In the genomic region with DNA sequence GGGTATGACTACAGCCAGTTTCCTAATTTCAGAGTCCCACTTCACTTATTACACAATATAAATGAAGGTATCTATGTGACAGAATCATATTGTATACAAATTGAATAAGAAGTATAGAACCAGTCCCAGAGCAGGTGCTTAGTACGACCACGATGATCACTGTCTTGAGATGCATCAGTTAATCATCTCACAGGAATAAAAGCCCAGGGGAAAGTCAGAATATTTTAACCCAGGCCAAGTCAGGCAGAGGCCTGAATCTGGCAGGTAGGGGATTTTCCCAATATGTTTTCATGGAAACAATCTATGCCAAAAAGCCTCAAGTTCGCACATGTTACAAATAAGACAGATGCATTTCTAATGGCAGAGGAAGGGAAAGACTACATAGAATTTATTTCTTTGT, we compare ENCODE assay signal across 16 cellular contexts.
DNase-seq lines count a peak whose midpoint lies in the region; ATAC-seq and TF ChIP-seq lines count a peak whose summit lies in the region.
"Had no signal": no experiment of that assay in that cellular context is flagged by ENCODE, and none has a peak within 500 bp of the region (broad histone marks: within the 10 kb centered on the region; RNA-seq: fewer than 3 reads in every experiment).

No MANE protein-coding gene starts in this region.

- peak; percentile 41 for ATAC-seq in stimulated activated naive CD8-positive, alpha-beta T cell treated with anti-CD3 and anti-CD28 coated beads, Interleukin-15, amount 100 ng/mL, for 72 hours
- no peak for ATAC-seq in stimulated activated naive CD8-positive, alpha-beta T cell treated with anti-CD3 and anti-CD28 coated beads, Interleukin-15, Interleukin-2, amounts not matched to agents 100 U/mL and 50 U/mL, for 24 hours
- ATAC-seq in activated T-helper 17 cell treated with anti-CD3 and anti-CD28 coated beads, Interleukin-2, amount 50 U/mL, for 72 hours (replicated peaks): peak; percentile 46
- ATAC-seq in foreskin keratinocyte (peak; percentile 67), GM18502 (IDR thresholded peaks at IDR 0.05; ENCODE audit: poor library complexity, unreplicated experiment) (no peak)
- ATAC-seq: A549; CD8-positive, alpha-beta T cell; HepG2 had no signal

- no peaks in the 10 kb centered on the region for H3K27me3 ChIP-seq in foreskin keratinocyte
- H3K27me3 ChIP-seq: BE2C had no signal

- H3K27ac ChIP-seq in foreskin keratinocyte: peak overlapping the region; percentile 80
- H3K27ac ChIP-seq: A549, C4-2B had no signal

- H3K9me3 Mint-ChIP-seq in stimulated activated naive CD8-positive, alpha-beta T cell treated with anti-CD3 and anti-CD28 coated beads, Interleukin-15, amount 100 ng/mL, for 72 hours: peaks cover 0 to 6% of the 10 kb centered on the region in 2 donors
- peaks cover 3% of the 10 kb centered on the region for H3K9me3 Mint-ChIP-seq in activated T-helper 17 cell treated with anti-CD3 and anti-CD28 coated beads, Interleukin-2, amount 50 U/mL, for 72 hours

- H3K27me3 Mint-ChIP-seq in stimulated activated naive CD8-positive, alpha-beta T cell treated with anti-CD3 and anti-CD28 coated beads, Interleukin-15, amount 100 ng/mL, for 72 hours: no peaks in the 10 kb centered on the region
- H3K27me3 Mint-ChIP-seq in activated T-helper 17 cell treated with anti-CD3 and anti-CD28 coated beads, Interleukin-2, amount 50 U/mL, for 72 hours: no peaks in the 10 kb centered on the region

- H3K4me1 ChIP-seq in foreskin keratinocyte: peaks cover 9% of the 10 kb centered on the region
- H3K4me1 ChIP-seq: A549, BE2C, HAP-1 had no signal

- H3K4me3 Mint-ChIP-seq in stimulated activated naive CD8-positive, alpha-beta T cell treated with anti-CD3 and anti-CD28 coated beads, Interleukin-15, amount 100 ng/mL, for 72 hours: no peak overlapping the region
- peak overlapping the region; percentile 75 for H3K4me3 Mint-ChIP-seq in activated T-helper 17 cell treated with anti-CD3 and anti-CD28 coated beads, Interleukin-2, amount 50 U/mL, for 72 hours
- H3K4me3 Mint-ChIP-seq: CD8-positive, alpha-beta T cell had no signal

- peaks cover 40% of the 10 kb centered on the region for H3K4me1 Mint-ChIP-seq in stimulated activated naive CD8-positive, alpha-beta T cell treated with anti-CD3 and anti-CD28 coated beads, Interleukin-15, amount 100 ng/mL, for 72 hours
- peaks cover 21% of the 10 kb centered on the region for H3K4me1 Mint-ChIP-seq in activated T-helper 17 cell treated with anti-CD3 and anti-CD28 coated beads, Interleukin-2, amount 50 U/mL, for 72 hours

- no peak for TF ChIP-seq CTCF in foreskin keratinocyte (conservative IDR thresholded peaks at IDR 0.05)

- no peak for DNase-seq in stimulated activated naive CD8-positive, alpha-beta T cell treated with anti-CD3 and anti-CD28 coated beads, Interleukin-15, amount 100 ng/mL, for 72 hours
- no peak for DNase-seq in stimulated activated naive CD8-positive, alpha-beta T cell treated with anti-CD3 and anti-CD28 coated beads, Interleukin-15, Interleukin-2, amounts not matched to agents 100 U/mL and 50 U/mL, for 24 hours
- DNase-seq in foreskin keratinocyte (peak; percentile 46 to 56), epidermal melanocyte (ENCODE audit: insufficient read length, low spot score) (no peak)
- DNase-seq: BE2C; CD8-positive, alpha-beta T cell; DMS153; DMS79 treated with DMSO at 0.1 percent for 48 hours; EL; GOT3 had no signal

- H3K27ac Mint-ChIP-seq in stimulated activated naive CD8-positive, alpha-beta T cell treated with anti-CD3 and anti-CD28 coated beads, Interleukin-15, amount 100 ng/mL, for 72 hours: peak overlapping the region in 1 of 2 donors; percentile 75
- peak overlapping the region; percentile 14 for H3K27ac Mint-ChIP-seq in activated T-helper 17 cell treated with anti-CD3 and anti-CD28 coated beads, Interleukin-2, amount 50 U/mL, for 72 hours

- no peaks in the 10 kb centered on the region for H3K36me3 Mint-ChIP-seq in activated T-helper 17 cell treated with anti-CD3 and anti-CD28 coated beads, Interleukin-2, amount 50 U/mL, for 72 hours (ENCODE audit: low read depth)

Comparison
In these comparisons a context has a peak if more than half of its experiments do, and no peak if none do; other contexts are left out.
1. ATAC-seq: peak in stimulated activated naive CD8-positive, alpha-beta T cell treated with anti-CD3 and anti-CD28 coated beads, Interleukin-15, amount 100 ng/mL, for 72 hours (single experiment), activated T-helper 17 cell treated with anti-CD3 and anti-CD28 coated beads, Interleukin-2, amount 50 U/mL, for 72 hours (single experiment) and foreskin keratinocyte (single experiment); none in stimulated activated naive CD8-positive, alpha-beta T cell treated with anti-CD3 and anti-CD28 coated beads, Interleukin-15, Interleukin-2, amounts not matched to agents 100 U/mL and 50 U/mL, for 24 hours (single experiment) and GM18502 (single experiment).
2. DNase-seq: peak in foreskin keratinocyte (2 of 2); none in stimulated activated naive CD8-positive, alpha-beta T cell treated with anti-CD3 and anti-CD28 coated beads, Interleukin-15, amount 100 ng/mL, for 72 hours (0 of 2), stimulated activated naive CD8-positive, alpha-beta T cell treated with anti-CD3 and anti-CD28 coated beads, Interleukin-15, Interleukin-2, amounts not matched to agents 100 U/mL and 50 U/mL, for 24 hours (single experiment) and epidermal melanocyte (single experiment).